1 cellular context compared by ENCODE assay signal in genomic region chr7:140650367-140650766, GRCh38.
TF ChIP-seq lines count a peak whose summit lies in the region.

No MANE protein-coding gene starts in this region.

TF ChIP-seq in H1, 55 proteins besides CTCF, POLR2A, EP300 and RAD21:
- TF ChIP-seq GABPA (IDR thresholded peaks at IDR 0.05; ENCODE audit: borderline replicate concordance, insufficient read depth, low read length) (no peak), KDM4A (IDR thresholded peaks at IDR 0.05; ENCODE audit: low read depth, low read length, severe bottlenecking) (no peak), POLR2AphosphoS5 (IDR thresholded peaks at IDR 0.05; ENCODE audit: low read depth, low read length) (no peak), SUZ12 (IDR thresholded peaks at IDR 0.05; ENCODE audit: low read length) (no peak), CHD2 (IDR thresholded peaks at IDR 0.05; ENCODE audit: low read length) (no peak), TEAD4 (IDR thresholded peaks at IDR 0.05; ENCODE audit: low read depth, low read length) (no peak), CHD1 (IDR thresholded peaks at IDR 0.05; ENCODE audit: low read depth, low read length) (no peak), KDM5A (IDR thresholded peaks at IDR 0.05; ENCODE audit: low read length) (no peak)
